Comparison of ENCODE assay signal across 8 cellular contexts in the genomic region with DNA sequence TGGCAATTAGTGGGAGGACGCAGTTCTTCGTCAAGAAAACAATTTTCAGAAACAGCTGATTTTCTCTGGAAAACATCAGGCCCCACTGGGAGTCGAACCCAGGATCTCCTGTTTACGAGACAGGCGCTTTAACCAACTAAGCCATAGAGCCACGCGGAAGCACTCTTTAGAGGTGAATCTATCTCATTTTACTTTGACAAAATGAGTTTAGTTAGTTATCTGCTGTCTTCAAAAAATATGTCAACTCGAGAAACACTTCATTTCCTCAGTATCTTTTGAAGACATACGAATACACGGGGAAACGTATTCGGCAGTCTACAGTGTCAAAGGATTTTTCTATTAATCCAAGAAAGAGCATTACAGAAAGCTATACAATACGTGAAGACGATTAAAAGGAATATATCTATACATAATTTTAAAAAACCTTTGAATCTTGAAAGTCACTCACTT. TPM values are rescaled to one million over a fixed set of nuclear protein-coding genes. Genes with fewer than 3 reads are reported as not detected.
DNase-seq lines count a peak whose midpoint lies in the region; ATAC-seq and TF ChIP-seq lines count a peak whose summit lies in the region.

No MANE protein-coding gene starts in this region.

- H3K79me2 ChIP-seq in GM23248 (ENCODE audit: insufficient read depth): no peaks in the 10 kb centered on the region
- H3K79me2 ChIP-seq in trophoblast cell (ENCODE audit: control insufficient read depth, insufficient read depth, low read length, poor library complexity): no peaks in the 10 kb centered on the region

- H3K14ac ChIP-seq in trophoblast cell (ENCODE audit: low read length): no peak overlapping the region

- no peak for ATAC-seq in RWPE2 (ENCODE audit: low read depth)

- H3K9ac ChIP-seq in GM23248 (peak overlapping the region; percentile 79; the same call in 1 of the 2 replicates), trophoblast cell (ENCODE audit: low read length) (no peak overlapping the region)

- DNase-seq in AG04449 (ENCODE audit: low read depth, low spot score) (peak; percentile 40), GM23248 (peak; percentile 65), RWPE2 (ENCODE audit: low spot score) (no peak), trophoblast cell (peak in 1 of 2 donors; percentile 65), LoVo (ENCODE audit: low spot score) (no peak), mucosa of gallbladder (ENCODE audit: low spot score) (no peak), GM19238 (ENCODE audit: insufficient read length, low spot score) (no peak)
- no peak for DNase-seq in effector memory CD4-positive, alpha-beta T cell

- in situ Hi-C loops in GM23248 (cut with MboI): no loop called here

- H2AK5ac ChIP-seq in trophoblast cell (ENCODE audit: low read length): no peak overlapping the region

- H3K4me3 ChIP-seq in AG04449 (ENCODE audit: low read depth, low read length) (peak overlapping the region; percentile 63), GM23248 (peak overlapping the region; percentile 88), RWPE2 (ENCODE audit: severe bottlenecking) (peak overlapping the region; percentile 36), trophoblast cell (ENCODE audit: low read depth, low read length) (peak overlapping the region; percentile 19)
- H3K4me3 ChIP-seq in effector memory CD4-positive, alpha-beta T cell (ENCODE audit: insufficient read depth, low read depth, low read length, poor library complexity, severe bottlenecking): peak overlapping the region; percentile 39

- peaks cover 3% of the 10 kb centered on the region for H3K79me1 ChIP-seq in trophoblast cell (ENCODE audit: low read length)

- H3K9me2 ChIP-seq in GM23248 (ENCODE audit: insufficient read depth): no peaks in the 10 kb centered on the region

- no peak overlapping the region for H2BK12ac ChIP-seq in trophoblast cell (ENCODE audit: low read length)

- POLR2A ChIA-PET in AG04449 (lab: Yijun Ruan, JAX): interaction anchor here (1.0 kb wide), 1 partner anchor 14 kb away, joined by 4 read pairs; no protein-coding TSS in a partner anchor

- no peak overlapping the region for H3K23ac ChIP-seq in trophoblast cell (ENCODE audit: low read length)

- H2BK5ac ChIP-seq in trophoblast cell (ENCODE audit: low read depth, low read length, poor library complexity): no peak overlapping the region

- no peak overlapping the region for H2BK120ac ChIP-seq in trophoblast cell (ENCODE audit: insufficient read depth, low read length, poor library complexity)

- no peaks in the 10 kb centered on the region for H3K36me3 ChIP-seq in GM23248 (ENCODE audit: low read depth)
- H3K36me3 ChIP-seq in RWPE2 (ENCODE audit: low read depth): no peaks in the 10 kb centered on the region
- H3K36me3 ChIP-seq in effector memory CD4-positive, alpha-beta T cell (ENCODE audit: control insufficient read depth, insufficient read depth, low read length): no peaks in the 10 kb centered on the region
- H3K36me3 ChIP-seq in trophoblast cell (ENCODE audit: control insufficient read depth in 1 of 2, insufficient read depth in 2 of 2, low read length in 2 of 2): no peaks in the 10 kb centered on the region

- WGBS in GM23248 (ENCODE audit: low coverage in 1 of 2, low lambda C conversion rate in 2 of 2, missing lambda C conversion rate in 2 of 2), 2 experiments: 20 to 22% methylated on average over 14 of the region's 14 CpGs
- no CpG with 5 or more reads among the region's 14 CpGs for WGBS in trophoblast cell (ENCODE audit: extremely low coverage, insufficient coverage, insufficient read length)

- peak overlapping the region; percentile 88 for H3K4me2 ChIP-seq in GM23248 (ENCODE audit: unreplicated experiment)
- peak overlapping the region; percentile 71 for H3K4me2 ChIP-seq in trophoblast cell (ENCODE audit: low read length)

- peak overlapping the region; percentile 98 for H2AFZ ChIP-seq in GM23248
- no peak overlapping the region for H2AFZ ChIP-seq in trophoblast cell (ENCODE audit: insufficient read depth, low read length, poor library complexity)

- H3K27ac ChIP-seq in GM23248: no peak overlapping the region
- H3K27ac ChIP-seq in RWPE2 (ENCODE audit: poor library complexity, severe bottlenecking): no peak overlapping the region
- no peak overlapping the region for H3K27ac ChIP-seq in effector memory CD4-positive, alpha-beta T cell (ENCODE audit: insufficient read depth, low read length, poor library complexity, severe bottlenecking)
- H3K27ac ChIP-seq in trophoblast cell (ENCODE audit: low read depth, low read length): no peak overlapping the region

- H3K18ac ChIP-seq in trophoblast cell (ENCODE audit: low read length): no peak overlapping the region

- H4K12ac ChIP-seq in trophoblast cell (ENCODE audit: low read depth, low read length): no peak overlapping the region

- H3K9me3 ChIP-seq in GM23248 (ENCODE audit: low read depth) (no peaks in the 10 kb centered on the region), RWPE2 (ENCODE audit: severe bottlenecking) (no peaks in the 10 kb centered on the region), trophoblast cell (ENCODE audit: insufficient read depth, low read depth, low read length) (no peaks in the 10 kb centered on the region)
- H3K9me3 ChIP-seq in effector memory CD4-positive, alpha-beta T cell (ENCODE audit: control insufficient read depth, low read length): no peaks in the 10 kb centered on the region

- no peak overlapping the region for H3K4ac ChIP-seq in trophoblast cell (ENCODE audit: low read depth, low read length)

- TF ChIP-seq CTCF in AG04449 (IDR thresholded peaks at IDR 0.05; ENCODE audit: insufficient read depth, low read length, missing control alignments): no peak
- no peak for TF ChIP-seq CTCF in RWPE2 (IDR thresholded peaks at IDR 0.05; ENCODE audit: poor library complexity, severe bottlenecking)

- no peaks in the 10 kb centered on the region for H3K4me1 ChIP-seq in GM23248 (ENCODE audit: insufficient read depth)
- no peaks in the 10 kb centered on the region for H3K4me1 ChIP-seq in RWPE2 (ENCODE audit: insufficient read depth, poor library complexity, severe bottlenecking)
- peaks cover 10% of the 10 kb centered on the region for H3K4me1 ChIP-seq in effector memory CD4-positive, alpha-beta T cell (ENCODE audit: control insufficient read depth, insufficient read depth, low read length, poor library complexity, severe bottlenecking)
- H3K4me1 ChIP-seq in trophoblast cell (ENCODE audit: control insufficient read depth in 1 of 2, insufficient read depth in 2 of 2, low read length in 2 of 2): peaks cover 0 to 2% of the 10 kb centered on the region in 2 experiments

- no peaks in the 10 kb centered on the region for H4K20me1 ChIP-seq in GM23248 (ENCODE audit: insufficient read depth)

- peaks cover under 1% of the 10 kb centered on the region; the same call in 1 of the 2 replicates for H3K27me3 ChIP-seq in GM23248 (replicated peaks; ENCODE audit: insufficient read depth)
- H3K27me3 ChIP-seq in RWPE2 (ENCODE audit: insufficient read depth, poor library complexity, severe bottlenecking): no peaks in the 10 kb centered on the region
- H3K27me3 ChIP-seq in effector memory CD4-positive, alpha-beta T cell (replicated peaks; ENCODE audit: control insufficient read depth, insufficient read depth, low read length, poor library complexity, severe bottlenecking): peaks cover 7% of the 10 kb centered on the region
- no peaks in the 10 kb centered on the region for H3K27me3 ChIP-seq in trophoblast cell (ENCODE audit: insufficient read depth, low read length)

- H3F3A ChIP-seq in GM23248 (ENCODE audit: insufficient read depth): no peaks in the 10 kb centered on the region; the same call in 1 of the 2 replicates

- H4K91ac ChIP-seq in trophoblast cell (ENCODE audit: low read depth, low read length): no peak overlapping the region

- CTCF ChIA-PET in AG04449 (lab: Yijun Ruan, JAX): interaction anchor here (0.7 kb wide), 1 partner anchor 54 kb away, joined by 3 read pairs; no protein-coding TSS in a partner anchor

- H4K8ac ChIP-seq in trophoblast cell (ENCODE audit: low read depth, low read length): no peak overlapping the region

RNA-seq across cellular contexts. Expression of gene GPX6, which starts 26.7 kb away (rescaled TPM):
- total RNA-seq in GM23248 (2014; rRNA removed; shearing (Covaris generic)): not detected in 2 replicates
- polyA plus RNA-seq in GM23248 (2016; fragmentation: Nextera tagmentation; extraction: Ambion mirVana): not detected in 2 replicates
- polyA plus RNA-seq in trophoblast cell (2013): not detected in 2 replicates
- not detected for total RNA-seq in mucosa of gallbladder

RNA-seq across cellular contexts. Expression of gene GPX5, which starts 36.7 kb away (rescaled TPM):
- not detected in 2 replicates for total RNA-seq in GM23248 (2014; rRNA removed; shearing (Covaris generic))
- not detected in 2 replicates for polyA plus RNA-seq in GM23248 (2016; fragmentation: Nextera tagmentation; extraction: Ambion mirVana)
- polyA plus RNA-seq in trophoblast cell (2013): 0.38 and 0.47 TPM in 2 replicates
- not detected for total RNA-seq in mucosa of gallbladder

RNA-seq across cellular contexts. Expression of gene ZSCAN23, which starts 45.6 kb away (rescaled TPM):
- total RNA-seq in GM23248 (2014; rRNA removed; shearing (Covaris generic)): 0.32 and 0.51 TPM in 2 replicates
- polyA plus RNA-seq in GM23248 (2016; fragmentation: Nextera tagmentation; extraction: Ambion mirVana): 0.13 and 0.84 TPM in 2 replicates
- polyA plus RNA-seq in trophoblast cell (2013): 0.68 and 1.2 TPM in 2 replicates
- total RNA-seq in mucosa of gallbladder: 3.8 TPM

Comparison
In these comparisons a context has a peak if more than half of its experiments do, and no peak if none do; other contexts are left out.
1. DNase-seq: peak in AG04449 (single experiment) and GM23248 (single experiment); none in RWPE2 (single experiment), effector memory CD4-positive, alpha-beta T cell (0 of 3), LoVo (single experiment), mucosa of gallbladder (single experiment) and GM19238 (single experiment).
2. H3K4me3 ChIP-seq: peak in every context shown above with its lines; median percentile 88 in GM23248; 63 in AG04449; 39 in effector memory CD4-positive, alpha-beta T cell; 36 in RWPE2; 19 in trophoblast cell.